Comparison of ENCODE assay signal across 8 cellular contexts in the genomic region with DNA sequence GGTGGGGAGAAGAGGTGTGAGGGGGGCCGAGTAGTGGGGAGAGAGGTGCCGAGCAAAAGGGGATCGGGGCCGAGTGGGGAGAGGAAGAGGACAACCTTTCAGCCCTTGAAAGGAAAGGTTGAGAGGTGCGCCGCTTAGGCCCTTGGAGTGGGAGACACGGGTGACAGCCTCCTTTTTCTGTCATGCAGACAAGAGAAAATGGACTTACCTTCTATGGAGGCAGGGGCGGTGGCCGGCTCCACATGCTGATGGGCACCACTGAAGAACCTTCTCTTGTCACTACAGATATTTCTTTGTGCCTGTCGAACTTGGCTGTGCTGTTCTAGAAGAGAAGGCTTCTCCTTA. TPM values are rescaled to one million over a fixed set of nuclear protein-coding genes. Genes with fewer than 3 reads are reported as not detected.
DNase-seq lines count a peak whose midpoint lies in the region; TF ChIP-seq lines count a peak whose summit lies in the region.

No MANE protein-coding gene starts in this region.

- H2BK5ac ChIP-seq in mesendoderm (ENCODE audit: low read length): no peak overlapping the region

- peak overlapping the region; percentile 2 for H3K18ac ChIP-seq in mesendoderm (ENCODE audit: low read length)

- H3K27ac Mint-ChIP-seq in activated naive CD4-positive, alpha-beta T cell treated with anti-CD3 and anti-CD28 coated beads for 36 hours: peak overlapping the region; percentile 99

- no peak overlapping the region for H4K8ac ChIP-seq in mesendoderm (ENCODE audit: low read depth, low read length)

- TF ChIP-seq CTCF in RWPE1 (conservative IDR thresholded peaks at IDR 0.05; ENCODE audit: low read depth): no peak
- TF ChIP-seq CTCF in testis (IDR thresholded peaks at IDR 0.05): no peak

- CTCF ChIA-PET in activated naive CD4-positive, alpha-beta T cell treated with anti-CD3 and anti-CD28 coated beads for 36 hours (lab: Charles Lee): interaction anchor here (0.7 kb wide), 1 partner anchor 9 kb away, joined by 4 read pairs; no protein-coding TSS in a partner anchor
- CTCF ChIA-PET in RWPE1 (lab: Yijun Ruan, JAX): no interaction called here

- no peaks in the 10 kb centered on the region for H3K27me3 ChIP-seq in mesendoderm (ENCODE audit: insufficient read depth, low read length, poor library complexity)
- H3K27me3 ChIP-seq in testis: no peaks in the 10 kb centered on the region

- H3K4me2 ChIP-seq in mesendoderm (ENCODE audit: low read length): peak overlapping the region; percentile 81

- H3K4me3 ChIP-seq in mesendoderm (ENCODE audit: low read length) (peak overlapping the region; percentile 94), testis (peak overlapping the region; percentile 78 to 81)

- peak overlapping the region; percentile 97 for H3K27ac ChIP-seq in RWPE1
- H3K27ac ChIP-seq in mesendoderm (ENCODE audit: low read depth, low read length): no peak overlapping the region
- peak overlapping the region; percentile 92 to 93 for H3K27ac ChIP-seq in testis

- no peak overlapping the region for H4K5ac ChIP-seq in mesendoderm (ENCODE audit: low read length)

- H3K27me3 Mint-ChIP-seq in activated naive CD4-positive, alpha-beta T cell treated with anti-CD3 and anti-CD28 coated beads for 36 hours (ENCODE audit: low read depth): no peaks in the 10 kb centered on the region

- H3K79me1 ChIP-seq in mesendoderm (ENCODE audit: low read length): peaks cover 16% of the 10 kb centered on the region

- POLR2A ChIA-PET in RWPE1 (lab: Yijun Ruan, JAX; ENCODE audit: low non-redundant PET): no interaction called here

- WGBS in mesendoderm (ENCODE audit: extremely low coverage, insufficient coverage, low lambda C conversion rate): no CpG with 5 or more reads among the region's 10 CpGs
- 0% methylated on average over 10 of the region's 10 CpGs for WGBS in testis, 2 donors

- intact Hi-C loops in activated naive CD4-positive, alpha-beta T cell treated with anti-CD3 and anti-CD28 coated beads for 36 hours (cut with micrococcal nuclease): loop anchor here (2.0 to 10.0 kb wide), 4 partner anchors 194 to 502 kb away; a partner anchor contains a TSS
- intact Hi-C loops in testis (cut with DNase I; ENCODE audit: low total_unique reads): no loop called here

- peak; percentile 35 for DNase-seq in activated naive CD4-positive, alpha-beta T cell treated with anti-CD3 and anti-CD28 coated beads for 36 hours
- no peak for DNase-seq in activated naive CD4-positive, alpha-beta T cell treated with Interleukin-2 at 50 U/mL for 16 hours
- no peak for DNase-seq in RWPE1 (ENCODE audit: low spot score)
- peak; percentile 15 for DNase-seq in dedifferentiated amniotic fluid mesenchymal stem cell (ENCODE audit: extremely low spot score)
- peak; percentile 37 for DNase-seq in mesendoderm
- peak; percentile 50 for DNase-seq in testis
- DNase-seq in retina: no peak
- DNase-seq in activated gamma-delta T cell treated with Interleukin-2 at 50 U/mL for 16 hours: no peak

- no peak overlapping the region for H2BK120ac ChIP-seq in mesendoderm (ENCODE audit: low read depth, low read length)

- no peaks in the 10 kb centered on the region for H3K4me1 ChIP-seq in mesendoderm (ENCODE audit: control insufficient read depth, low read depth, low read length)
- peaks cover 17% of the 10 kb centered on the region for H3K4me1 ChIP-seq in testis

- H3K9ac ChIP-seq in mesendoderm (ENCODE audit: low read length): peak overlapping the region; percentile 93

- H2BK15ac ChIP-seq in mesendoderm (replicated peaks; ENCODE audit: low read depth): no peak overlapping the region

- H3K4me3 Mint-ChIP-seq in activated naive CD4-positive, alpha-beta T cell treated with anti-CD3 and anti-CD28 coated beads for 36 hours: peak overlapping the region; percentile 99

- peak overlapping the region; percentile 99 for H3K56ac ChIP-seq in mesendoderm (ENCODE audit: low read length)

- H3K9me3 ChIP-seq in testis: no peaks in the 10 kb centered on the region

- no peak overlapping the region for H3K23ac ChIP-seq in mesendoderm (ENCODE audit: low read length)

- peaks cover 42% of the 10 kb centered on the region for H3K4me1 Mint-ChIP-seq in activated naive CD4-positive, alpha-beta T cell treated with anti-CD3 and anti-CD28 coated beads for 36 hours (ENCODE audit: low read depth)

- H3K9me3 Mint-ChIP-seq in activated naive CD4-positive, alpha-beta T cell treated with anti-CD3 and anti-CD28 coated beads for 36 hours: no peaks in the 10 kb centered on the region

- peaks cover under 1% of the 10 kb centered on the region for H3K36me3 ChIP-seq in mesendoderm (ENCODE audit: control insufficient read depth, insufficient read depth, low read length)
- H3K36me3 ChIP-seq in testis (ENCODE audit: low read depth, missing control alignments): no peaks in the 10 kb centered on the region

- TF ChIP-seq POLR2A in testis (IDR thresholded peaks at IDR 0.05): no peak

- no peak overlapping the region for H2AK5ac ChIP-seq in mesendoderm (ENCODE audit: low read length)

- no peak overlapping the region for H3K4ac ChIP-seq in mesendoderm (ENCODE audit: low read depth, low read length)

- peaks cover 31% of the 10 kb centered on the region for H3K79me2 ChIP-seq in mesendoderm (ENCODE audit: control insufficient read depth, insufficient read depth, low read length)

- peaks cover 9% of the 10 kb centered on the region for H3K36me3 Mint-ChIP-seq in activated naive CD4-positive, alpha-beta T cell treated with anti-CD3 and anti-CD28 coated beads for 36 hours (ENCODE audit: low read depth)

RNA-seq across cellular contexts. Expression of a gene that starts 0.4 kb away (rescaled TPM):
- total RNA-seq in activated naive CD4-positive, alpha-beta T cell treated with anti-CD3 and anti-CD28 coated beads for 36 hours: 10 to 100 TPM; 20.7 to 21.6 TPM
- 13.6 TPM for polyA plus RNA-seq in mesendoderm (2013, experiment 1 of 2)
- 13.6 TPM for polyA plus RNA-seq in mesendoderm (2013, experiment 2 of 2)
- total RNA-seq in testis: 10 to 100 TPM; 24.7 to 26.2 TPM
- polyA plus RNA-seq in testis (ENCODE audit: insufficient read depth, low read depth, low replicate concordance): 17.6 TPM

RNA-seq across cellular contexts. Expression of a gene that starts 0.6 kb away (rescaled TPM):
- 1 to 10 TPM; 4.5 to 4.9 TPM for total RNA-seq in activated naive CD4-positive, alpha-beta T cell treated with anti-CD3 and anti-CD28 coated beads for 36 hours
- 8.0 TPM for polyA plus RNA-seq in mesendoderm (2013, experiment 1 of 2)
- 7.6 TPM for polyA plus RNA-seq in mesendoderm (2013, experiment 2 of 2)
- 10 to 100 TPM; 37.2 to 53.0 TPM for total RNA-seq in testis
- polyA plus RNA-seq in testis (ENCODE audit: insufficient read depth, low read depth, low replicate concordance): 115 TPM

Comparison
In these comparisons a context has a peak if more than half of its experiments do, and no peak if none do; other contexts are left out.
1. DNase-seq: peak in activated naive CD4-positive, alpha-beta T cell treated with anti-CD3 and anti-CD28 coated beads for 36 hours (single experiment), dedifferentiated amniotic fluid mesenchymal stem cell (single experiment), mesendoderm (single experiment) and testis (single experiment); none in activated naive CD4-positive, alpha-beta T cell treated with Interleukin-2 at 50 U/mL for 16 hours (single experiment), RWPE1 (single experiment), retina (single experiment) and activated gamma-delta T cell treated with Interleukin-2 at 50 U/mL for 16 hours (single experiment).
2. RNA of a gene that starts 0.6 kb away (total RNA-seq): 37.2 to 53.0 TPM in testis; 4.5 to 4.9 TPM in activated naive CD4-positive, alpha-beta T cell treated with anti-CD3 and anti-CD28 coated beads for 36 hours; every median in the first group is over 4 times any median in the second.